In the genomic region with DNA sequence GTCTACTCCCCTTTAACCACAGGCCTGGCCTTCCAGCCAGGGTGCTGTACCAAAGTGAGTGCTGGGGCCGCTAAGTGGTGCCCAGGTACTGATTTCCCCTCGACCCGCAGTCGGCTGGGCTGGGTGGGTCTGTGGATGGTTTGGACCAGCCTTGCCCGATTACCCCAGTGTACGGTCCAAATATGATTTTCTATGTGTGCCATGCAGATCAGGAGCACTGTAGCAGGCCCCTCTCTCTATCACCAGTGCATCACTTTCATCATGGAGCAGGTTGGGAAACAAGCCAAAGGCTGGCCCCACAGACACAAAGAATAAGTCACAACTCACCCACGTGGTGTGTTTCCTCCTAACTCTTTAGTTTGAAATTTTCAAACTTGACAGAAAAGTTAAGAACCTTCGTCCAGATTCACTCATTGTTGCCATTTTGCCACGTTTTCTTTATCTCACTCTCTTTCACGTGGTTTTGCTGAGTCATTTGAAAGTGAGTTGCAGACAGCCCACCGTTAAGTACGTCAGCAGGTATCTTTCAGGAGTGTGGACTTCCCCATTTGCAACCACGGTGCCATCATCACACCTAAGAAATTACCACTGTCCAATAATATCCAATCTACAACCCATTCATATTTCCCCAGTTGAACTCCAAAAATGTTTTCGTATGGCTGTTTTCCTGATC, we compare ENCODE assay signal across 10 cellular contexts. TPM values are rescaled to one million over a fixed set of nuclear protein-coding genes. Genes with fewer than 3 reads are reported as not detected.
A peak's percentile ranks its signal among the peaks of the same experiment; 100 is the strongest.
DNase-seq lines count a peak whose midpoint lies in the region; ATAC-seq, FAIRE-seq and TF ChIP-seq lines count a peak whose summit lies in the region.
"Had no signal": no experiment of that assay in that cellular context is flagged by ENCODE, and none has a peak within 500 bp of the region (broad histone marks: within the 10 kb centered on the region; RNA-seq: fewer than 3 reads in every experiment).

No MANE protein-coding gene starts in this region.

- in situ Hi-C loops in transverse colon (cut with MboI; ENCODE audit: low pct_ligation_motif_present in 1 of 4, low pct_unique_long_range_greater_than_20kb in 1 of 4, low sequenced_read_pairs in 3 of 4) = no loop called here

- H3K4me1 ChIP-seq in lower lobe of right lung = peaks cover 76% of the 10 kb centered on the region
- H3K4me1 ChIP-seq in transverse colon = peaks cover 28 to 67% (median 51%) of the 10 kb centered on the region in 4 donors

- H3K27ac ChIP-seq in lower lobe of right lung (peak overlapping the region; percentile 94), transverse colon (no peak overlapping the region)
- H3K27ac ChIP-seq: C4-2B, psoas muscle had no signal

- ATAC-seq in activated CD4-positive, alpha-beta T cell treated with anti-CD3 and anti-CD28 coated beads for 36 hours = peak; percentile 82
- ATAC-seq in HG03159 (IDR thresholded peaks at IDR 0.05; ENCODE audit: unreplicated experiment) (peak; percentile 79), lower lobe of right lung (no peak)

- H3K9me3 ChIP-seq in lower lobe of right lung (no peaks in the 10 kb centered on the region), transverse colon (no peaks in the 10 kb centered on the region)
- H3K9me3 ChIP-seq: psoas muscle had no signal

- no peak for FAIRE-seq in frontal cortex (lab: Jason Lieb, UNC)

- H3K4me1 Mint-ChIP-seq in activated CD4-positive, alpha-beta T cell treated with anti-CD3 and anti-CD28 coated beads for 36 hours = peaks cover 79% of the 10 kb centered on the region

- CTCF ChIA-PET in activated CD4-positive, alpha-beta T cell treated with anti-CD3 and anti-CD28 coated beads for 36 hours (lab: Charles Lee) = interaction anchor here (1.4 kb wide), 1 partner anchor 16 kb away, joined by 3 read pairs; no protein-coding TSS in a partner anchor

- no peaks in the 10 kb centered on the region for H3K36me3 ChIP-seq in lower lobe of right lung
- H3K36me3 ChIP-seq in transverse colon = no peaks in the 10 kb centered on the region

- no peak for TF ChIP-seq EP300 in transverse colon (IDR thresholded peaks at IDR 0.05; ENCODE audit: low read depth)

- intact Hi-C loops in activated CD4-positive, alpha-beta T cell treated with anti-CD3 and anti-CD28 coated beads for 36 hours (cut with DNase I, micrococcal nuclease) = loop anchor here (1.0 to 10.0 kb wide), 8 partner anchors 21 to 367 kb away; partner anchors contain the start of gene GDPGP1 (in 1 of the 2)
- intact Hi-C loops in lower lobe of right lung (cut with DNase I) (no loop called here), transverse colon (cut with DNase I; ENCODE audit: low total_unique reads) (no loop called here)

- H3K36me3 Mint-ChIP-seq in activated CD4-positive, alpha-beta T cell treated with anti-CD3 and anti-CD28 coated beads for 36 hours (ENCODE audit: low read depth) = peaks cover 11% of the 10 kb centered on the region

- peak overlapping the region; percentile 95 for H3K27ac Mint-ChIP-seq in activated CD4-positive, alpha-beta T cell treated with anti-CD3 and anti-CD28 coated beads for 36 hours

- H3K4me3 ChIP-seq in lower lobe of right lung = no peak overlapping the region
- H3K4me3 ChIP-seq in transverse colon = no peak overlapping the region
- H3K4me3 ChIP-seq: psoas muscle had no signal

- H3K27me3 ChIP-seq in lower lobe of right lung (ENCODE audit: low read depth) = no peaks in the 10 kb centered on the region
- H3K27me3 ChIP-seq in transverse colon = no peaks in the 10 kb centered on the region

- peak overlapping the region; percentile 6 for H3K4me3 Mint-ChIP-seq in activated CD4-positive, alpha-beta T cell treated with anti-CD3 and anti-CD28 coated beads for 36 hours

- TF ChIP-seq CTCF in lower lobe of right lung (IDR thresholded peaks at IDR 0.05) (no peak), transverse colon (IDR thresholded peaks at IDR 0.05) (no peak)

- peak; percentile 82 for DNase-seq in activated CD4-positive, alpha-beta T cell treated with anti-CD3 and anti-CD28 coated beads for 36 hours
- DNase-seq in activated CD4-positive, alpha-beta T cell treated with anti-CD3 and anti-CD28 coated beads for 1 hour = no peak
- DNase-seq in activated T-cell treated with anti-CD3 and anti-CD28 coated beads, Interleukin-2, amount 50 U/mL, for 48 hours = peak; percentile 68 to 69
- DNase-seq in lower lobe of right lung (no peak), NCI-H2081 treated with DMSO at 0.1 percent for 48 hours (lab: John Stamatoyannopoulos, UW) (no peak), transverse colon (no peak), frontal cortex (ENCODE audit: low spot score in 2 of 2) (no peak)

- no peaks in the 10 kb centered on the region for H3K27me3 Mint-ChIP-seq in activated CD4-positive, alpha-beta T cell treated with anti-CD3 and anti-CD28 coated beads for 36 hours

- H3K9me3 Mint-ChIP-seq in activated CD4-positive, alpha-beta T cell treated with anti-CD3 and anti-CD28 coated beads for 36 hours (ENCODE audit: low read depth) = no peaks in the 10 kb centered on the region

- TF ChIP-seq POLR2A in transverse colon (IDR thresholded peaks at IDR 0.05) = no peak

- POLR2A ChIA-PET in activated CD4-positive, alpha-beta T cell treated with anti-CD3 and anti-CD28 coated beads for 36 hours (lab: Charles Lee) = no interaction called here

- 72 to 80% methylated on average over 5 to 14 of the region's 14 CpGs for WGBS in transverse colon (ENCODE audit: low coverage in 1 of 2), 2 donors

RNA-seq across cellular contexts. Expression of gene ZNF710, which starts 37.0 kb away (rescaled TPM):
- 10 to 100 TPM; 22.8 to 34.9 TPM for total RNA-seq in activated CD4-positive, alpha-beta T cell treated with anti-CD3 and anti-CD28 coated beads for 36 hours
- total RNA-seq in lower lobe of right lung (50.7 TPM), transverse colon (10 to 100 TPM; 27.3 to 43.4 (median 35.6) TPM), frontal cortex (6.5 TPM)

Comparison
In these comparisons a context has a peak if more than half of its experiments do, and no peak if none do; other contexts are left out.
1. DNase-seq: peak in activated CD4-positive, alpha-beta T cell treated with anti-CD3 and anti-CD28 coated beads for 36 hours (single experiment) and activated T-cell treated with anti-CD3 and anti-CD28 coated beads, Interleukin-2, amount 50 U/mL, for 48 hours (2 of 2); none in activated CD4-positive, alpha-beta T cell treated with anti-CD3 and anti-CD28 coated beads for 1 hour (single experiment), lower lobe of right lung (single experiment), NCI-H2081 treated with DMSO at 0.1 percent for 48 hours (single experiment), transverse colon (single experiment) and frontal cortex (0 of 2).
2. ATAC-seq: peak in activated CD4-positive, alpha-beta T cell treated with anti-CD3 and anti-CD28 coated beads for 36 hours (single experiment) and HG03159 (single experiment); none in lower lobe of right lung (0 of 2).
3. intact Hi-C loops: an anchor here in activated CD4-positive, alpha-beta T cell treated with anti-CD3 and anti-CD28 coated beads for 36 hours (1.0 to 10.0 kb wide); none called in lower lobe of right lung and transverse colon.